8 cellular contexts compared by ENCODE assay signal in the genomic region with DNA sequence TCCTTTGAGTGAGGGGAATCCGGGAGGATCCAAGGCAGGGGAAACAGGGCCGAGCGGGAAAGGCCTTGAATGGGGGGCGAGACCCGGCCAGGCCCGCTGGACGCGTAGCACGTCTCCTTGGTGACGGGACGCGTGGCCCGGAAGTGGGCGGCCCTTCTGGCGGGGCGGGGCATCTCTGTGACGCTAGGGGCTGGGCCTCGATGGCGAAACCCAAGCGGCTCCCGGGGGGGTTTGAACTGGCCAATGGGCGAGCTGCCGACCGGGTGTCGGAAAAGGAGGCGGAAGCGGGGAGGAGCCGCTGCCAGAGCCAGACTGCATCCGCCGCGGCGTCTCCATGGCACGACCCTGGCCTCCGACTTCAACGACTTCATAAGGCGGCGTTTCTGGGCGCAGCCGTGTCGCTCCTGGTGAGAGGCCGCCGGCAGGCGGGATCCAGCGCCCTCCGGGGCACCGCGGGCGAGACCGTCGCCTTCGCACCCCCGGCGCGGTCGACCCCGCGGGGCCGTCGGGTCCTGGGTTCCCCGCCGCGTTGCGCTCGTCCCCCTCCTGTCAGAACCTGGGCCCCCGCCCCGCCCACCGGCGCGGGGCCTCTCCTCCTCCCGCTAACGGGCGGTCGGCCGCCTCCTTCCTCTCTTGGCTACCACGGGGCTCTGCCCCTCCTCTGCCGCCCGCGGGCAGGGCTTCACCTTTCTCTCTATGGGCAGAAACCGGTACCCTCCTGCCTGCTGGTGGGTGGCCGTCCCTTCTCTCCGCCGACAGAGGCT. TPM values are rescaled to one million over a fixed set of nuclear protein-coding genes. Genes with fewer than 3 reads are reported as not detected.
DNase-seq lines count a peak whose midpoint lies in the region; ATAC-seq, FAIRE-seq and TF ChIP-seq lines count a peak whose summit lies in the region.

A gene (plus strand): TSS at position 158 of the 764 bp plus-strand sequence. CDS start 86 bp downstream, at position 244.

- H4K20me1 ChIP-seq in DND-41 (ENCODE audit: insufficient read depth, low read length), result peaks cover 21% of the 10 kb centered on the region
- H4K20me1 ChIP-seq in Karpas-422 (ENCODE audit: insufficient read depth, low read depth, low read length), result no peaks in the 10 kb centered on the region

- peak; percentile 82 for FAIRE-seq in RCC 7860 (lab: Jason Lieb, UNC)

- H3K9ac ChIP-seq in DND-41 (ENCODE audit: low read depth, low read length) (peak within 1 kb of the TSS; percentile 69), Karpas-422 (ENCODE audit: low read length) (peak within 1 kb of the TSS; percentile 98)

- TF ChIP-seq EP300 in esophagus muscularis mucosa (IDR thresholded peaks at IDR 0.05), result no peak

- H3K79me2 ChIP-seq in DND-41 (ENCODE audit: insufficient read depth, low read length), result peaks cover 36% of the 10 kb centered on the region
- peaks cover 28% of the 10 kb centered on the region for H3K79me2 ChIP-seq in Karpas-422 (ENCODE audit: low read length)

- H3K4me1 ChIP-seq in DND-41 (ENCODE audit: insufficient read depth, low read length) (peaks cover 20% of the 10 kb centered on the region), Karpas-422 (ENCODE audit: low read length) (peaks cover 13% of the 10 kb centered on the region), esophagus muscularis mucosa (peaks cover 14 to 20% (median 17%) of the 10 kb centered on the region in 4 donors)

- H3K9me2 ChIP-seq in Karpas-422 (replicated peaks; ENCODE audit: insufficient read depth, low read length), result no peaks in the 10 kb centered on the region

- no peaks in the 10 kb centered on the region for H3K27me3 ChIP-seq in DND-41 (ENCODE audit: insufficient read depth, low read length, poor library complexity)
- no peaks in the 10 kb centered on the region for H3K27me3 ChIP-seq in Karpas-422 (ENCODE audit: low read length)
- no peaks in the 10 kb centered on the region for H3K27me3 ChIP-seq in esophagus muscularis mucosa

- intact Hi-C loops in esophagus muscularis mucosa (cut with DNase I), result no loop called here

- WGBS in esophagus muscularis mucosa, result under 1% methylated on average over 53 of the region's 82 CpGs

- no peaks in the 10 kb centered on the region for H3K9me3 ChIP-seq in DND-41 (ENCODE audit: insufficient read depth, low read length, severe bottlenecking)
- H3K9me3 ChIP-seq in Karpas-422 (ENCODE audit: low read length), result no peaks in the 10 kb centered on the region
- no peaks in the 10 kb centered on the region for H3K9me3 ChIP-seq in esophagus muscularis mucosa

- TF ChIP-seq CTCF in DND-41 (IDR thresholded peaks at IDR 0.05; ENCODE audit: borderline replicate concordance, extremely low read depth, low read length, poor library complexity, severe bottlenecking), result no peak
- TF ChIP-seq CTCF in esophagus muscularis mucosa (IDR thresholded peaks at IDR 0.05), result no peak

- DNase-seq in DND-41 (peak; percentile 98), Karpas-422 (peak; percentile 100), RCC 7860 (ENCODE audit: low spot score) (peak; percentile 91), esophagus muscularis mucosa (ENCODE audit: extremely low spot score) (peak; percentile 99), myocyte (ENCODE audit: low read depth) (peak; percentile 96)
- peak; percentile 99 for DNase-seq in activated T-cell treated with anti-CD3 and anti-CD28 coated beads, Interleukin-2, amount 50 U/mL, for 48 hours
- peak; percentile 96 to 98 for DNase-seq in stimulated activated CD8-positive, alpha-beta memory T cell treated with anti-CD3 and anti-CD28 coated beads, Interleukin-7, amount 100 ng/mL, for 4 hours (ENCODE audit: low read depth in 2 of 2)

- H3K36me3 ChIP-seq in DND-41 (ENCODE audit: insufficient read depth, low read length), result peaks cover 20% of the 10 kb centered on the region
- H3K36me3 ChIP-seq in Karpas-422 (ENCODE audit: insufficient read depth, low read length), result peaks cover 9% of the 10 kb centered on the region; the same call in 1 of the 2 replicates
- H3K36me3 ChIP-seq in esophagus muscularis mucosa, result peaks cover 13 to 20% (median 14%) of the 10 kb centered on the region in 4 donors

- ATAC-seq in DND-41 (ENCODE audit: insufficient read depth, low read depth), result peak; percentile 87
- ATAC-seq in GM21825 (IDR thresholded peaks at IDR 0.05; ENCODE audit: unreplicated experiment), result peak; percentile 87

- no peak for TF ChIP-seq POLR2A in esophagus muscularis mucosa (IDR thresholded peaks at IDR 0.05; ENCODE audit: low read depth)

- peak within 1 kb of the TSS; percentile 84 to 92 for H3K4me3 ChIP-seq in DND-41 (ENCODE audit: low read depth in 1 of 2, low read length in 2 of 2)
- H3K4me3 ChIP-seq in Karpas-422 (ENCODE audit: low read length), result peak within 1 kb of the TSS; percentile 93
- peak within 1 kb of the TSS; percentile 87 to 93 (median 90) for H3K4me3 ChIP-seq in esophagus muscularis mucosa

- H3K27ac ChIP-seq in DND-41 (ENCODE audit: low read length) (peak within 1 kb of the TSS; percentile 79), Karpas-422 (ENCODE audit: low read length) (peak within 1 kb of the TSS; percentile 87), esophagus muscularis mucosa (replicated peaks in 1 of 4) (peak within 1 kb of the TSS; percentile 84 to 95 (median 92))

- peak within 1 kb of the TSS; percentile 90 for H2AFZ ChIP-seq in DND-41 (ENCODE audit: low read depth, low read length)
- peak within 1 kb of the TSS; percentile 92 for H2AFZ ChIP-seq in Karpas-422 (ENCODE audit: low read length)

- H3K4me2 ChIP-seq in DND-41 (ENCODE audit: insufficient read depth, low read length) (peak within 1 kb of the TSS; percentile 98), Karpas-422 (ENCODE audit: low read depth, low read length, poor library complexity, severe bottlenecking) (peak within 1 kb of the TSS; percentile 94)

RNA-seq across cellular contexts. Expression of the gene that starts here (rescaled TPM):
- 37.8 and 69.5 TPM in 2 replicates for total RNA-seq in Karpas-422 (2014; rRNA removed; shearing (Covaris generic); ENCODE audit: low replicate concordance)
- total RNA-seq in esophagus muscularis mucosa, result 10 to 100 TPM; 18.1 to 34.3 (median 23.0) TPM
- total RNA-seq in myocyte, result 16.0 and 18.6 TPM in 2 replicates
- 21.3 TPM for polyA plus RNA-seq in myocyte (2012)

Comparison
In these comparisons a context has a peak if more than half of its experiments do, and no peak if none do; other contexts are left out.
1. Peak in every context shown above with its lines: DNase-seq, ATAC-seq, H3K4me3 ChIP-seq and H3K27ac ChIP-seq.